8 cellular contexts compared by ENCODE assay signal in the genomic region with DNA sequence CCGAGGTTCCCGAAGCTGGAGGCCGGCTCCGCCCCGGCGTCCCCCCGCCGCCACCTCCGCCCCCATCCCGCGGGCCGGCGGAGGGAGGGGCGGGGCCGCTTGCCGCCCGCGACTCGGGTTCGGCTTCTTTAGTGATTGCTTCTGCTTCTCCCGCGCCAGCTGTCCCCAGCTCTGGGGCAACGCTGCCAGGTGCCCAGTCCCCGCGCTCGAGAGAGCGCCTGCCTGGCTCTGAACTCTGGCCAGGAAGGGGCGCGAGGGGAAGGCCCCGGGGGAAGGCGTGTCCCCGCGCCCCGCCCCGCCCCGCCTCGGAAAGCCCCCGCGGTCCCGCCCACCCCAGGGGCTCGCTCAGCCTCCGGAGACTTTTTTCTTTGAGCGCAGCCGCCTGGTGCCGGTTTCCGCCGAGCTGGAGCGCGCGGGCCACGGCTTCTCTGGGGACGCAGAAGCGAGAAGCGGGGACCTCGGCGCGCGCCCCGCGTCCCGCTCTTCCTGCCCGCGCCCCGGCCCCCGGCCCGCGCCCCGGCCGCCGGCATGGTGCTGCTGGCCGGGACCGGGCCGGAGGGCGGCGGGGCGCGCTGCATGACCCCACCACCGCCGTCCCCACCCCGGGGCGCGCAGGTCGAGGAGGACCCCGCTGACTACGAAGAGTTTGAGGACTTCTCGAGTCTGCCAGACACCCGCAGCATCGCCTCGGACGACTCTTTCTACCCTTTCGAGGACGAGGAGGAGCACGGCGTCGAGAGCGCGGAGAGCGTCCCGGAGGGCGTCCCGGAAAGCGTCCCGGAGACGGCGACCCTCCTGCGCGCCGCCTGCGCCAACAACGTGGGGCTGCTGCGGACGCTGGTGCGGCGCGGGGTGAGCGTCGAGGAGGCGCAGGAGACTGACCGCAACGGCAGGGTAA. TPM values are rescaled to one million over a fixed set of nuclear protein-coding genes. Genes with fewer than 3 reads are reported as not detected.
A peak's percentile ranks its signal among the peaks of the same experiment; 100 is the strongest.
DNase-seq lines count a peak whose midpoint lies in the region; ATAC-seq and TF ChIP-seq lines count a peak whose summit lies in the region.

Gene ANKRD33B, plus strand, starts transcription at position 131 of the 898 bp plus-strand sequence. Its CDS starts 398 bp downstream, at position 529.

- H3F3A ChIP-seq in GM23338 (replicated peaks; ENCODE audit: low read depth), result 0 out of 2 replicates have a peak, but pooled peaks cover 6% of the 10 kb centered on the region

- TF ChIP-seq CTCF in GM23338 (conservative IDR thresholded peaks at IDR 0.05; ENCODE audit: low read depth in 2 of 2) (no peak), LNCaP clone FGC (IDR thresholded peaks at IDR 0.05; ENCODE audit: control insufficient read depth, extremely low read depth, insufficient read depth) (no peak), left ventricle myocardium inferior (IDR thresholded peaks at IDR 0.05; ENCODE audit: borderline replicate concordance) (no peak), gastrocnemius medialis (IDR thresholded peaks at IDR 0.05 in 4 of 5, conservative IDR thresholded peaks at IDR 0.05 in 1 of 5) (no peak)

- H3K36me3 Mint-ChIP-seq in GM23338 (ENCODE audit: low read depth), result no peaks in the 10 kb centered on the region; the same call in 2 of the 3 replicates
- no peaks in the 10 kb centered on the region for H3K36me3 Mint-ChIP-seq in activated naive CD4-positive, alpha-beta T cell treated with anti-CD3 and anti-CD28 coated beads, Interleukin-2, amount 10 ng/mL, durations not matched to agents 7 days and 5 days

- peaks cover 6% of the 10 kb centered on the region; the same call in 1 of the 2 replicates for H3K79me2 ChIP-seq in GM23338 (replicated peaks; ENCODE audit: insufficient read depth)

- in situ Hi-C loops in gastrocnemius medialis (cut with MboI; ENCODE audit: low sequenced_read_pairs in 4 of 4), result no loop called here

- CTCF ChIA-PET in activated naive CD4-positive, alpha-beta T cell treated with anti-CD3 and anti-CD28 coated beads, Interleukin-2, amount 10 ng/mL, durations not matched to agents 7 days and 5 days (lab: Charles Lee), result interaction anchor here (1.2 kb wide), 1 partner anchor 63 kb away, joined by 6 read pairs; no protein-coding TSS in a partner anchor

- H3K4me1 Mint-ChIP-seq in GM23338, result peaks cover 9% of the 10 kb centered on the region
- peaks cover 24% of the 10 kb centered on the region for H3K4me1 Mint-ChIP-seq in activated naive CD4-positive, alpha-beta T cell treated with anti-CD3 and anti-CD28 coated beads, Interleukin-2, amount 10 ng/mL, durations not matched to agents 7 days and 5 days

- peak within 1 kb of the TSS; percentile 72 for H3K9ac ChIP-seq in ES-I3 (ENCODE audit: low read depth, low read length)

- ATAC-seq in GM23338 (peak; percentile 49), gastrocnemius medialis (peak; percentile 44 to 49)

- peak within 1 kb of the TSS; percentile 84 for H2AFZ ChIP-seq in GM23338

- H3K9me3 ChIP-seq in ES-I3 (ENCODE audit: control insufficient read depth, insufficient read depth, low read length), result no peaks in the 10 kb centered on the region
- no peaks in the 10 kb centered on the region for H3K9me3 ChIP-seq in left ventricle myocardium inferior (replicated peaks)
- H3K9me3 ChIP-seq in gastrocnemius medialis, result no peaks in the 10 kb centered on the region

- no peaks in the 10 kb centered on the region for H3K9me2 ChIP-seq in GM23338 (ENCODE audit: insufficient read depth)

- H3K4me3 ChIP-seq in GM23338, result peak within 1 kb of the TSS; percentile 81
- H3K4me3 ChIP-seq in LNCaP clone FGC (ENCODE audit: low read depth, low read length), result peak within 1 kb of the TSS; percentile 47
- H3K4me3 ChIP-seq in left ventricle myocardium inferior, result peak within 1 kb of the TSS; percentile 92
- peak within 1 kb of the TSS; percentile 60 to 79 (median 66) for H3K4me3 ChIP-seq in gastrocnemius medialis

- H3K4me3 Mint-ChIP-seq in GM23338, result peak within 1 kb of the TSS; percentile 83
- peak within 1 kb of the TSS; percentile 82 for H3K4me3 Mint-ChIP-seq in activated naive CD4-positive, alpha-beta T cell treated with anti-CD3 and anti-CD28 coated beads, Interleukin-2, amount 10 ng/mL, durations not matched to agents 7 days and 5 days

- peaks cover 90% of the 10 kb centered on the region for H3K27me3 ChIP-seq in GM23338 (ENCODE audit: insufficient read depth)
- H3K27me3 ChIP-seq in left ventricle myocardium inferior (ENCODE audit: low read depth), result no peaks in the 10 kb centered on the region
- peaks cover 9 to 17% (median 15%) of the 10 kb centered on the region in 3 donors for H3K27me3 ChIP-seq in gastrocnemius medialis

- no peaks in the 10 kb centered on the region for H3K9me3 Mint-ChIP-seq in GM23338
- H3K9me3 Mint-ChIP-seq in activated naive CD4-positive, alpha-beta T cell treated with anti-CD3 and anti-CD28 coated beads, Interleukin-2, amount 10 ng/mL, durations not matched to agents 7 days and 5 days, result no peaks in the 10 kb centered on the region

- peak; percentile 84 for DNase-seq in GM23338 (ENCODE audit: low spot score)
- DNase-seq in LNCaP clone FGC (ENCODE audit: low read depth), result no peak
- peak; percentile 56 for DNase-seq in SKM-1 (lab: John Stamatoyannopoulos, UW; ENCODE audit: unreplicated experiment)
- DNase-seq in activated naive CD4-positive, alpha-beta T cell treated with anti-CD3 and anti-CD28 coated beads, Interleukin-2, amount 10 ng/mL, durations not matched to agents 7 days and 5 days, result peak; percentile 87
- peak; percentile 76 for DNase-seq in left ventricle myocardium inferior
- no peak for DNase-seq in gastrocnemius medialis
- DNase-seq in COLO829 (ENCODE audit: low spot score), result no peak

- H3K36me3 ChIP-seq in ES-I3 (ENCODE audit: insufficient read depth, low read length) (no peaks in the 10 kb centered on the region), GM23338 (ENCODE audit: insufficient read depth) (no peaks in the 10 kb centered on the region), left ventricle myocardium inferior (no peaks in the 10 kb centered on the region), gastrocnemius medialis (no peaks in the 10 kb centered on the region)

- H3K4me2 ChIP-seq in GM23338, result peak within 1 kb of the TSS; percentile 97

- H3K27ac Mint-ChIP-seq in GM23338, result no peak within 1 kb of the TSS
- H3K27ac Mint-ChIP-seq in activated naive CD4-positive, alpha-beta T cell treated with anti-CD3 and anti-CD28 coated beads, Interleukin-2, amount 10 ng/mL, durations not matched to agents 7 days and 5 days, result no peak within 1 kb of the TSS

- peaks cover 66% of the 10 kb centered on the region for H3K27me3 Mint-ChIP-seq in GM23338 (ENCODE audit: insufficient read depth, low read depth, poor library complexity)
- H3K27me3 Mint-ChIP-seq in activated naive CD4-positive, alpha-beta T cell treated with anti-CD3 and anti-CD28 coated beads, Interleukin-2, amount 10 ng/mL, durations not matched to agents 7 days and 5 days, result peaks cover 75% of the 10 kb centered on the region

- H4K20me1 ChIP-seq in GM23338 (replicated peaks; ENCODE audit: insufficient read depth), result peaks cover 23% of the 10 kb centered on the region

- intact Hi-C loops in left ventricle myocardium inferior (cut with micrococcal nuclease), result loop anchor here (10.0 kb wide), 1 partner anchor 99 kb away; no protein-coding TSS in a partner anchor
- intact Hi-C loops in gastrocnemius medialis (cut with DNase I; ENCODE audit: low total_unique reads), result loop anchor here (1.0 to 5.0 kb wide), 3 partner anchors 37 to 122 kb away; partner anchors contain the start of gene ROPN1L

- peak; percentile 25 to 63 for TF ChIP-seq POLR2A in gastrocnemius medialis (IDR thresholded peaks at IDR 0.05)

- H3K4me1 ChIP-seq in ES-I3 (ENCODE audit: insufficient read depth, low read length), result peaks cover 17% of the 10 kb centered on the region; the same call in 1 of the 2 replicates
- peaks cover 18% of the 10 kb centered on the region; the same call in 1 of the 2 replicates for H3K4me1 ChIP-seq in GM23338 (ENCODE audit: insufficient read depth)
- peaks cover 53% of the 10 kb centered on the region for H3K4me1 ChIP-seq in left ventricle myocardium inferior
- H3K4me1 ChIP-seq in gastrocnemius medialis, result peaks cover 0 to 31% of the 10 kb centered on the region in 2 donors

- H3K27ac ChIP-seq in GM23338 (ENCODE audit: low read depth) (no peak within 1 kb of the TSS), left ventricle myocardium inferior (replicated peaks) (peak within 1 kb of the TSS; percentile 87), gastrocnemius medialis (peak within 1 kb of the TSS; percentile 68 to 72 (median 70))

TF ChIP-seq in GM23338, 12 proteins besides CTCF, POLR2A, EP300 and RAD21:
- TF ChIP-seq POLR2AphosphoS5 (IDR thresholded peaks at IDR 0.05; ENCODE audit: low read depth) (peak; percentile 63), EZH2phosphoT487 (IDR thresholded peaks at IDR 0.05; ENCODE audit: unreplicated experiment) (no peak), ZNF114 (CRISPR knock-in tag; IDR thresholded peaks at IDR 0.05) (no peak)
- TF ChIP-seq, protein P1, sequence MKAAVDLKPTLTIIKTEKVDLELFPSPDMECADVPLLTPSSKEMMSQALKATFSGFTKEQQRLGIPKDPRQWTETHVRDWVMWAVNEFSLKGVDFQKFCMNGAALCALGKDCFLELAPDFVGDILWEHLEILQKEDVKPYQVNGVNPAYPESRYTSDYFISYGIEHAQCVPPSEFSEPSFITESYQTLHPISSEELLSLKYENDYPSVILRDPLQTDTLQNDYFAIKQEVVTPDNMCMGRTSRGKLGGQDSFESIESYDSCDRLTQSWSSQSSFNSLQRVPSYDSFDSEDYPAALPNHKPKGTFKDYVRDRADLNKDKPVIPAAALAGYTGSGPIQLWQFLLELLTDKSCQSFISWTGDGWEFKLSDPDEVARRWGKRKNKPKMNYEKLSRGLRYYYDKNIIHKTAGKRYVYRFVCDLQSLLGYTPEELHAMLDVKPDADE (IDR thresholded peaks at IDR 0.05), result no peak
TF ChIP-seq in GM23338: peak in this region for 1.

RNA-seq across cellular contexts. Expression of gene ANKRD33B, which starts in this region (rescaled TPM):
- total RNA-seq in GM23338 (2014; rRNA removed; shearing (Covaris generic)), result 13.0 and 15.4 TPM in 2 replicates
- 2.7 and 2.9 TPM in 2 replicates for polyA plus RNA-seq in GM23338 (2016; fragmentation: Nextera tagmentation; extraction: Ambion mirVana)
- total RNA-seq in left ventricle myocardium inferior (15.2 TPM), gastrocnemius medialis (10 to 100 TPM in 2 of 4 donors, 1 to 10 TPM in 2; 2.2 to 38.9 (median 15.1) TPM)

Comparison
In these comparisons a context has a peak if more than half of its experiments do, and no peak if none do; other contexts are left out.
1. DNase-seq: peak in GM23338 (single experiment), SKM-1 (single experiment), activated naive CD4-positive, alpha-beta T cell treated with anti-CD3 and anti-CD28 coated beads, Interleukin-2, amount 10 ng/mL, durations not matched to agents 7 days and 5 days (single experiment) and left ventricle myocardium inferior (single experiment); none in LNCaP clone FGC (single experiment), gastrocnemius medialis (0 of 2) and COLO829 (single experiment).
2. Peak in every context shown above with its lines, with median percentiles within 50 percentile points of each other: H3K4me3 ChIP-seq.